Comparison of ENCODE assay signal across 16 cellular contexts in genomic region chr12:127588224-127588623, GRCh38.
DNase-seq lines count a peak whose midpoint lies in the region; ATAC-seq and TF ChIP-seq lines count a peak whose summit lies in the region.
"Had no signal": no experiment of that assay in that cellular context is flagged by ENCODE, and none has a peak within 500 bp of the region (broad histone marks: within the 10 kb centered on the region; RNA-seq: fewer than 3 reads in every experiment).

No MANE protein-coding gene starts in this region.

- no peak for TF ChIP-seq POLR2A in GM18505 (IDR thresholded peaks at IDR 0.05; ENCODE audit: borderline replicate concordance, extremely low read depth, insufficient read depth, insufficient read length)

- DNase-seq in ELR (ENCODE audit: low read depth) (peak; percentile 88), RKO (ENCODE audit: low spot score) (peak; percentile 65), fibroblast of gingiva (ENCODE audit: low read depth) (peak; percentile 96), sciatic nerve (ENCODE audit: low spot score) (no peak), NCI-H345 (lab: John Stamatoyannopoulos, UW) (no peak)
- DNase-seq in activated CD4-positive, alpha-beta T cell treated with anti-CD3 and anti-CD28 coated beads for 1 hour = no peak
- DNase-seq: heart right ventricle, NCI-H1105, NCI-H510A treated with DMSO at 0.1 percent for 48 hours, nephron progenitor cell, right lobe of liver, T-helper 1 cell had no signal

- intact Hi-C loops in sciatic nerve (cut with DNase I) = no loop called here

- peak; percentile 84 for ATAC-seq in sciatic nerve
- ATAC-seq in GM18505 (IDR thresholded peaks at IDR 0.05; ENCODE audit: unreplicated experiment) = no peak
- no peak for ATAC-seq in GM21447 (IDR thresholded peaks at IDR 0.05; ENCODE audit: unreplicated experiment)
- ATAC-seq: activated T-helper 17 cell treated with anti-CD3 and anti-CD28 coated beads, Interleukin-2, amount 50 U/mL, for 72 hours; Panc1; right lobe of liver had no signal

Comparison
In these comparisons a context has a peak if more than half of its experiments do, and no peak if none do; other contexts are left out.
1. DNase-seq: peak in ELR (single experiment), RKO (single experiment) and fibroblast of gingiva (single experiment); none in sciatic nerve (single experiment), NCI-H345 (single experiment) and activated CD4-positive, alpha-beta T cell treated with anti-CD3 and anti-CD28 coated beads for 1 hour (single experiment).